ENCODE assay signal across 11 cellular contexts in the genomic region with DNA sequence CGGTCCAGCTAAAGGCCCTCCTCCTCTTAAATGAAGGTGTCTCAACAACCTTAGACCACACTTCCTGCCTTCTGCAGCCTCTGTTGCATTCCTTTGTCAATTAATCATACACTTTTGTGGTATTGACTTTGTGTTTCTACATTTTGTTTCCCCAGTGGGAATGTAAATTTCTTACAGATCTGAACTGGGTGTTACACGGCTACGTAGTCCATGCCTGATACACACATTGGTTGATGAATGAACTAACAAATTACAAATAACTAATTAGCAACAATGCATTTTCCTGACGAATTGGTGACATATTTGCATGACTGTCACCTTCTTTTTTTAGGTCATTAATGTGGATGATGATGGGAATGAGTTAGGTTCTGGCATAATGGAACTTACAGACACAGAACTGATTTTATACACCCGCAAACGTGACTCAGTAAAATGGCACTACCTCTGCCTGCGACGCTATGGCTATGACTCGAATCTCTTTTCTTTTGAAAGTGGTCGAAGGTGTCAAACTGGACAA. TPM values are rescaled to one million over a fixed set of nuclear protein-coding genes. Genes with fewer than 3 reads are reported as not detected.
DNase-seq lines count a peak whose midpoint lies in the region; ATAC-seq, FAIRE-seq and TF ChIP-seq lines count a peak whose summit lies in the region.
"Had no signal": no experiment of that assay in that cellular context is flagged by ENCODE, and none has a peak within 500 bp of the region (broad histone marks: within the 10 kb centered on the region; RNA-seq: fewer than 3 reads in every experiment).

No MANE protein-coding gene starts in this region.

- ATAC-seq in activated B cell treated with CpG ODN at 0.5 μM for 24 hours (ENCODE audit: low read depth): no peak

- TF ChIP-seq POLR2A in H54 (IDR thresholded peaks at IDR 0.05; ENCODE audit: low read depth, low read length): no peak

- intact Hi-C loops in activated B cell treated with CpG ODN at 0.5 μM for 24 hours (cut with micrococcal nuclease): loop anchor here (1.0 to 2.0 kb wide), 5 partner anchors 15 to 279 kb away; a partner anchor contains a TSS
- intact Hi-C loops in colonic mucosa (cut with DNase I): loop anchor here (5.0 kb wide), 3 partner anchors 98 to 278 kb away; a partner anchor contains a TSS

- H3K9me3 Mint-ChIP-seq in activated B cell treated with CpG ODN at 0.5 μM for 24 hours: no peaks in the 10 kb centered on the region
- H3K9me3 Mint-ChIP-seq: nephron had no signal

- no peaks in the 10 kb centered on the region for H3K27me3 Mint-ChIP-seq in activated B cell treated with CpG ODN at 0.5 μM for 24 hours

- peaks cover 63% of the 10 kb centered on the region for H3K36me3 Mint-ChIP-seq in activated B cell treated with CpG ODN at 0.5 μM for 24 hours (ENCODE audit: low read depth)

- POLR2A ChIA-PET in AG04450 (lab: Yijun Ruan, JAX) (interaction anchor here (1.0 to 1.5 kb wide), 2 partner anchors 14 to 100 kb away, joined by 5 to 6 read pairs; a partner anchor contains a TSS), activated B cell treated with CpG ODN at 0.5 μM for 24 hours (lab: Charles Lee) (interaction anchor here (0.7 to 1.1 kb wide), 2 partner anchors 47 to 100 kb away, joined by 3 read pairs; a partner anchor contains a TSS)

- H3K9ac ChIP-seq in keratinocyte (ENCODE audit: control insufficient read depth, extremely low read depth, insufficient read depth, low read length) (no peak overlapping the region), colonic mucosa (ENCODE audit: low read depth in 2 of 2, low read length in 2 of 2) (no peak overlapping the region)

- no peaks in the 10 kb centered on the region for H3K4me1 Mint-ChIP-seq in activated B cell treated with CpG ODN at 0.5 μM for 24 hours
- H3K4me1 Mint-ChIP-seq: nephron had no signal

- H3K79me2 ChIP-seq in keratinocyte (ENCODE audit: control insufficient read depth, insufficient read depth, low read length): no peaks in the 10 kb centered on the region

- CTCF ChIA-PET in AG04450 (lab: Charles Lee): interaction anchor here (0.6 to 5.3 kb wide), 23 partner anchors 8 to 212 kb away, joined by 3 to 90 read pairs (median 9); a partner anchor contains a TSS
- CTCF ChIA-PET in activated B cell treated with CpG ODN at 0.5 μM for 24 hours (lab: Charles Lee): interaction anchor here (0.7 to 5.5 kb wide), 25 partner anchors 10 to 416 kb away, joined by 3 to 91 read pairs (median 4); a partner anchor contains a TSS

- H3K4me2 ChIP-seq in keratinocyte (ENCODE audit: control insufficient read depth, extremely low read depth, insufficient read depth, low read depth, low read length): peak overlapping the region; percentile 76

- H3K4me3 Mint-ChIP-seq in activated B cell treated with CpG ODN at 0.5 μM for 24 hours: no peak overlapping the region
- H3K4me3 Mint-ChIP-seq: nephron had no signal

- peaks cover 11 to 15% of the 10 kb centered on the region in 2 experiments for H3K36me3 ChIP-seq in keratinocyte (ENCODE audit: control insufficient read depth in 2 of 2, extremely low read depth in 1 of 2, insufficient read depth in 2 of 2, low read length in 2 of 2)
- H3K36me3 ChIP-seq in colonic mucosa: peaks cover 9% of the 10 kb centered on the region

- H3K9me3 ChIP-seq in AG04450 (ENCODE audit: control insufficient read depth, insufficient read depth, low read length) (no peaks in the 10 kb centered on the region), keratinocyte (ENCODE audit: control insufficient read depth, low read depth, low read length) (no peaks in the 10 kb centered on the region), colonic mucosa (no peaks in the 10 kb centered on the region)
- H3K9me3 ChIP-seq: SJSA1 had no signal

- peak overlapping the region; percentile 50 for H3K27ac Mint-ChIP-seq in activated B cell treated with CpG ODN at 0.5 μM for 24 hours

- no peaks in the 10 kb centered on the region for H3K9me1 ChIP-seq in keratinocyte (ENCODE audit: control insufficient read depth, extremely low read depth, insufficient read depth, low read length)

- dilution Hi-C loops in keratinocyte (cut with MboI; ENCODE audit: extremely low pct_ligation_motif_present, low sequenced_read_pairs): no loop called here

- DNase-seq in AG04450 (ENCODE audit: low read depth, low spot score): no peak
- DNase-seq in H54 (ENCODE audit: insufficient read length, low spot score): no peak
- no peak for DNase-seq in activated B cell treated with CpG ODN at 0.5 μM for 24 hours
- no peak for DNase-seq in keratinocyte (ENCODE audit: low read depth, low spot score)
- no peak for DNase-seq in GM20000 (ENCODE audit: low spot score)
- no peak for DNase-seq in activated effector memory CD4-positive, alpha-beta T cell treated with Interleukin-2 at 50 U/mL for 16 hours
- no peak for DNase-seq in colonic mucosa
- DNase-seq in GOT3 (lab: John Stamatoyannopoulos, UW): no peak

- H3K27me3 ChIP-seq in AG04450 (ENCODE audit: control insufficient read depth, insufficient read depth, low read length): no peaks in the 10 kb centered on the region
- no peaks in the 10 kb centered on the region for H3K27me3 ChIP-seq in keratinocyte (ENCODE audit: control insufficient read depth, extremely low read depth, insufficient read depth, low read length)
- no peaks in the 10 kb centered on the region for H3K27me3 ChIP-seq in colonic mucosa
- H3K27me3 ChIP-seq: SJSA1 had no signal

- H3K4me3 ChIP-seq in AG04450 (ENCODE audit: low read depth, low read length) (no peak overlapping the region), keratinocyte (ENCODE audit: control insufficient read depth in 2 of 3, extremely low read depth in 1 of 3, insufficient read depth in 2 of 3, low read depth in 1 of 3, low read length in 3 of 3) (no peak overlapping the region), colonic mucosa (no peak overlapping the region)
- H3K4me3 ChIP-seq: SJSA1 had no signal

- H3K4me1 ChIP-seq in keratinocyte (ENCODE audit: control insufficient read depth, extremely low read depth, insufficient read depth, low read length): peaks cover 22% of the 10 kb centered on the region
- H3K4me1 ChIP-seq in colonic mucosa: no peaks in the 10 kb centered on the region

- H3K27ac ChIP-seq in AG04450 (ENCODE audit: low read depth, low read length): peak overlapping the region; percentile 58
- H3K27ac ChIP-seq in keratinocyte (ENCODE audit: control insufficient read depth, insufficient read depth, low read length): peak overlapping the region; percentile 69
- H3K27ac ChIP-seq in colonic mucosa: no peak overlapping the region
- H3K27ac ChIP-seq: SJSA1 had no signal

- H4K20me1 ChIP-seq in keratinocyte (ENCODE audit: control insufficient read depth, extremely low read depth, insufficient read depth, low read length): no peaks in the 10 kb centered on the region

- H2AFZ ChIP-seq in keratinocyte (ENCODE audit: control insufficient read depth, low read length): no peak overlapping the region

- FAIRE-seq in H54 (lab: Jason Lieb, UNC) (peak; percentile 96), keratinocyte (lab: Jason Lieb, UNC) (no peak)

- no peak for TF ChIP-seq CTCF in AG04450 (IDR thresholded peaks at IDR 0.05; ENCODE audit: low read depth, low read length)
- no peak for TF ChIP-seq CTCF in activated B cell treated with CpG ODN at 0.5 μM for 24 hours (IDR thresholded peaks at IDR 0.05)
- no peak for TF ChIP-seq CTCF in keratinocyte (optimal IDR thresholded peaks at IDR 0.05 in 1 of 3, IDR thresholded peaks at IDR 0.05 in 1 of 3, conservative IDR thresholded peaks at IDR 0.05 in 1 of 3; ENCODE audit: extremely low read depth in 1 of 3, insufficient read depth in 2 of 3, low read length in 3 of 3)
- no peak for TF ChIP-seq CTCF in GM20000 (IDR thresholded peaks at IDR 0.05; ENCODE audit: extremely low read depth, missing control alignments)
- TF ChIP-seq CTCF in colonic mucosa (IDR thresholded peaks at IDR 0.05): no peak

RNA-seq across cellular contexts. Expression of a gene that starts 15.2 kb away (rescaled TPM):
- polyA plus RNA-seq in AG04450 (2011; rRNA removed) (256 and 284 TPM in 2 replicates), keratinocyte (258 to 365 TPM (median 302 TPM) in 3 replicates)
- 173 and 196 TPM in 2 replicates for polyA minus RNA-seq in AG04450 (2011; rRNA and poly(A)+ RNA removed)
- total RNA-seq in activated B cell treated with CpG ODN at 0.5 μM for 24 hours (205 and 211 TPM in 2 replicates), colonic mucosa (100 to 1,000 TPM; 104 to 223 TPM)
- 130 TPM for polyA plus RNA-seq in keratinocyte (2011; ENCODE audit: low read depth)
- polyA plus RNA-seq in keratinocyte (2011; cell fraction: cytosol; rRNA removed): 174 and 274 TPM in 2 replicates
- 219 and 267 TPM in 2 replicates for polyA plus RNA-seq in keratinocyte (2011; cell fraction: nucleus; rRNA removed)
- polyA plus RNA-seq in keratinocyte (2012; ENCODE audit: low replicate concordance): 126 and 227 TPM in 2 replicates
- polyA minus RNA-seq in keratinocyte: 92.2 to 258 TPM (median 196 TPM) in 3 replicates
- polyA minus RNA-seq in keratinocyte (2011; cell fraction: cytosol; rRNA and poly(A)+ RNA removed): 135 TPM
- polyA minus RNA-seq in keratinocyte (2011; cell fraction: nucleus; rRNA and poly(A)+ RNA removed): 97.0 and 141 TPM in 2 replicates

RNA-seq across cellular contexts. Expression of a gene that starts 40.6 kb away (rescaled TPM):
- not detected in 2 replicates for polyA plus RNA-seq in AG04450 (2011; rRNA removed)
- not detected in 2 replicates for polyA minus RNA-seq in AG04450 (2011; rRNA and poly(A)+ RNA removed)
- not detected in 2 replicates for total RNA-seq in activated B cell treated with CpG ODN at 0.5 μM for 24 hours
- not detected in 3 replicates for polyA plus RNA-seq in keratinocyte
- polyA plus RNA-seq in keratinocyte (2011; ENCODE audit: low read depth): not detected
- polyA plus RNA-seq in keratinocyte (2011; cell fraction: cytosol; rRNA removed): not detected in 2 replicates
- polyA plus RNA-seq in keratinocyte (2011; cell fraction: nucleus; rRNA removed): not detected in 2 replicates
- polyA plus RNA-seq in keratinocyte (2012; ENCODE audit: low replicate concordance): not detected in 2 replicates
- not detected in 3 replicates for polyA minus RNA-seq in keratinocyte
- not detected for polyA minus RNA-seq in keratinocyte (2011; cell fraction: cytosol; rRNA and poly(A)+ RNA removed)
- polyA minus RNA-seq in keratinocyte (2011; cell fraction: nucleus; rRNA and poly(A)+ RNA removed): not detected in 2 replicates
- total RNA-seq in colonic mucosa: not detected
- total RNA-seq: SJSA1, urinary bladder had no signal
- polyA plus RNA-seq: urinary bladder had no signal
